ENCODE assay signal across 16 cellular contexts in genomic region chr18:73679941-73680700, GRCh38.
A peak's percentile ranks its signal among the peaks of the same experiment; 100 is the strongest.
DNase-seq lines count a peak whose midpoint lies in the region; ATAC-seq, FAIRE-seq and TF ChIP-seq lines count a peak whose summit lies in the region.
"Had no signal": no experiment of that assay in that cellular context is flagged by ENCODE, and none has a peak within 500 bp of the region (broad histone marks: within the 10 kb centered on the region; RNA-seq: fewer than 3 reads in every experiment).

No MANE protein-coding gene starts in this region.

- BruUV-seq in K562 (replicated peaks; lab: Mats Ljungman, UMichigan): no TSS peak

- no peaks in the 10 kb centered on the region for H3K4me1 ChIP-seq in K562 (replicated peaks in 1 of 2; ENCODE audit: control insufficient read depth in 2 of 2, insufficient read depth in 2 of 2, low read length in 2 of 2)
- H3K4me1 ChIP-seq: pancreas had no signal

- CTCF ChIA-PET in K562 (lab: Yijun Ruan, JAX; ENCODE audit: low intra/inter-chr PET ratio): no interaction called here

- FAIRE-seq in K562 (lab: Jason Lieb, UNC) (no peak), GM12891 (lab: Jason Lieb, UNC) (no peak)
- FAIRE-seq: GM18507, pancreas, small intestine had no signal

- peaks cover 30% of the 10 kb centered on the region for H3K4me1 Mint-ChIP-seq in nephron progenitor cell

- DNase-seq in NCI-H226: peak; percentile 59
- no peak for DNase-seq in K562 (ENCODE audit: extremely low read depth in 1 of 4, low spot score in 3 of 4)
- no peak for DNase-seq in nephron progenitor cell
- DNase-seq in NCI-H2081 (lab: John Stamatoyannopoulos, UW): no peak
- no peak for DNase-seq in GM12891 (ENCODE audit: insufficient read length, low spot score)
- DNase-seq in omental fat pad (ENCODE audit: low spot score): no peak
- DNase-seq: activated T-cell treated with anti-CD3 and anti-CD28 coated beads, Interleukin-2, amount 50 U/mL, for 4 hours; foreskin melanocyte; KBM-7; NCI-H1436 treated with DMSO at 0.1 percent for 48 hours; pancreas; small intestine; T1000 had no signal

- no peaks in the 10 kb centered on the region for H3K36me3 Mint-ChIP-seq in nephron progenitor cell (ENCODE audit: low read depth)
- H3K36me3 Mint-ChIP-seq: activated naive CD8-positive, alpha-beta T cell had no signal

- no peak for TF ChIP-seq RAD21 in K562 (CRISPR knock-in tag; conservative IDR thresholded peaks at IDR 0.05 in 1 of 2, IDR thresholded peaks at IDR 0.05 in 1 of 2)

- H3K4me3 ChIP-seq in K562: no peak overlapping the region
- H3K4me3 ChIP-seq: pancreas had no signal

- H3K9me3 Mint-ChIP-seq in nephron progenitor cell: peaks cover 3% of the 10 kb centered on the region
- H3K9me3 Mint-ChIP-seq: activated T-cell treated with anti-CD3 and anti-CD28 coated beads, Interleukin-2, amount 50 U/mL, for 4 hours had no signal

- peak overlapping the region; percentile 34 for H3K27ac Mint-ChIP-seq in nephron progenitor cell
- H3K27ac Mint-ChIP-seq: activated naive CD8-positive, alpha-beta T cell had no signal

- intact Hi-C loops in K562 (cut with micrococcal nuclease): no loop called here

- peak; percentile 57 for ATAC-seq in HG02610 (IDR thresholded peaks at IDR 0.05; ENCODE audit: unreplicated experiment)
- ATAC-seq in K562: no peak
- ATAC-seq in omental fat pad (ENCODE audit: low FRiP score): no peak

- WGBS in K562 (ENCODE audit: insufficient coverage, low coverage, missing lambda C conversion rate): 0% methylated on average over 7 of the region's 8 CpGs

- no peak overlapping the region for H3K27ac ChIP-seq in K562 (ENCODE audit: extremely low read depth, low read depth, low read length)
- H3K27ac ChIP-seq: pancreas had no signal

- in situ Hi-C loops in K562 (cut with MboI): no loop called here

- no peak overlapping the region for H2AFZ ChIP-seq in K562 (ENCODE audit: low read depth, low read length)

- no peaks in the 10 kb centered on the region for H3K9me3 ChIP-seq in K562 (replicated peaks; ENCODE audit: control insufficient read depth, insufficient read depth, low read depth, low read length)
- H3K9me3 ChIP-seq: pancreas had no signal

- no peaks in the 10 kb centered on the region for H3K79me2 ChIP-seq in K562 (ENCODE audit: control insufficient read depth, insufficient read depth, low read length)

- no peaks in the 10 kb centered on the region for H4K20me1 ChIP-seq in K562 (replicated peaks; ENCODE audit: control insufficient read depth, insufficient read depth, low read length)

- H3K4me3 Mint-ChIP-seq in nephron progenitor cell: no peak overlapping the region
- H3K4me3 Mint-ChIP-seq: activated naive CD8-positive, alpha-beta T cell; activated T-cell treated with anti-CD3 and anti-CD28 coated beads, Interleukin-2, amount 50 U/mL, for 4 hours had no signal

- no peaks in the 10 kb centered on the region for H3K9me1 ChIP-seq in K562 (ENCODE audit: control insufficient read depth, insufficient read depth, low read length)

- no peaks in the 10 kb centered on the region for H3K36me3 ChIP-seq in K562 (ENCODE audit: control insufficient read depth, insufficient read depth, low read length)
- H3K36me3 ChIP-seq: pancreas had no signal

- no peaks in the 10 kb centered on the region for H3K27me3 ChIP-seq in K562 (ENCODE audit: control insufficient read depth in 2 of 2, insufficient read depth in 2 of 2, low read length in 2 of 2)
- H3K27me3 ChIP-seq: pancreas had no signal

- TF ChIP-seq EP300 in K562 (IDR thresholded peaks at IDR 0.05; ENCODE audit: low read length): no peak

- POLR2A ChIA-PET in K562 (lab: Yijun Ruan, JAX): no interaction called here

- no peak overlapping the region for H3K9ac ChIP-seq in K562 (ENCODE audit: insufficient read depth in 1 of 2, low read depth in 2 of 2, low read length in 2 of 2)

- no peak for TF ChIP-seq CTCF in K562 (IDR thresholded peaks at IDR 0.05 in 2 of 3, conservative IDR thresholded peaks at IDR 0.05 in 1 of 3; ENCODE audit: insufficient read depth in 2 of 3, low read depth in 1 of 3, low read length in 3 of 3)
- no peak for TF ChIP-seq CTCF in nephron progenitor cell (IDR thresholded peaks at IDR 0.05)
- TF ChIP-seq CTCF in omental fat pad (IDR thresholded peaks at IDR 0.05): no peak

- TF ChIP-seq POLR2A in K562 (conservative IDR thresholded peaks at IDR 0.05) (no peak), GM12891 (IDR thresholded peaks at IDR 0.05; ENCODE audit: low read depth, low read length) (no peak)

- no peak overlapping the region for H3K4me2 ChIP-seq in K562 (ENCODE audit: insufficient read depth, low read length)

- H3K27me3 Mint-ChIP-seq in nephron progenitor cell (ENCODE audit: low read depth, poor library complexity): no peaks in the 10 kb centered on the region

TF ChIP-seq in K562, 482 proteins besides CTCF, POLR2A, EP300 and RAD21 (continues in another document):
- TF ChIP-seq MCM7 (IDR thresholded peaks at IDR 0.05) (no peak), PHB2 (IDR thresholded peaks at IDR 0.05; ENCODE audit: low read depth) (no peak), RFX1 (IDR thresholded peaks at IDR 0.05) (no peak), ZBTB49 (CRISPR knock-in tag; IDR thresholded peaks at IDR 0.05; ENCODE audit: borderline replicate concordance) (no peak), CBFA2T3 (IDR thresholded peaks at IDR 0.05) (no peak), E2F1 (CRISPR knock-in tag; IDR thresholded peaks at IDR 0.05) (no peak)

TF ChIP-seq in GM12891, 5 proteins besides CTCF, POLR2A, EP300 and RAD21:
- TF ChIP-seq POLR2AphosphoS5 (IDR thresholded peaks at IDR 0.05; ENCODE audit: low read depth, low read length): no peak
- TF ChIP-seq TAF1 (IDR thresholded peaks at IDR 0.05; ENCODE audit: low read depth, low read length): no peak
- TF ChIP-seq POU2F2 (IDR thresholded peaks at IDR 0.05; ENCODE audit: low read depth, low read length): no peak
- no peak for TF ChIP-seq PAX5 (IDR thresholded peaks at IDR 0.05; ENCODE audit: insufficient read depth, low read length, severe bottlenecking)
- TF ChIP-seq SPI1 (IDR thresholded peaks at IDR 0.05; ENCODE audit: low read depth, low read length): no peak
